Comparison of ENCODE assay signal across 24 cellular contexts in genomic region chr18:25334588-25334987, GRCh38. TPM values are rescaled to one million over a fixed set of nuclear protein-coding genes. Genes with fewer than 3 reads are reported as not detected.
DNase-seq lines count a peak whose midpoint lies in the region; ATAC-seq and TF ChIP-seq lines count a peak whose summit lies in the region.
"Had no signal": no experiment of that assay in that cellular context is flagged by ENCODE, and none has a peak within 500 bp of the region (broad histone marks: within the 10 kb centered on the region; RNA-seq: fewer than 3 reads in every experiment).

No MANE protein-coding gene starts in this region.

- TF ChIP-seq RAD21 in SK-N-SH (IDR thresholded peaks at IDR 0.05; ENCODE audit: low read length): no peak

- no peak for DNase-seq in SK-N-SH
- no peak for DNase-seq in glutamatergic neuron
- no peak for DNase-seq in thoracic aorta (ENCODE audit: low spot score)
- no peak for DNase-seq in WTC11 (ENCODE audit: low spot score)
- no peak for DNase-seq in HCEC 1CT
- DNase-seq: activated naive CD4-positive, alpha-beta T cell; activated T-cell treated with anti-CD3 and anti-CD28 coated beads, Interleukin-2, amount 50 U/mL, for 4 hours; amniotic stem cell; caudate nucleus; DMS79; gastrocnemius medialis; GM23248; NCI-H1436; NCI-H526; RPMI8226; T-helper 9 cell; trophoblast cell had no signal

- H3K9me3 Mint-ChIP-seq in brain (peaks cover 0 to 3% (median 0%) of the 10 kb centered on the region in 5 experiments), glutamatergic neuron (ENCODE audit: unreplicated experiment) (peaks cover 2% of the 10 kb centered on the region), WTC11 (no peaks in the 10 kb centered on the region)
- H3K9me3 Mint-ChIP-seq in stimulated activated memory B cell treated with anti-CD40 and anti-IgM and Interleukin-4, amounts not matched to agents 10 μg/mL and 1 μg/mL and 100 μg/mL, for 72 hours: no peaks in the 10 kb centered on the region

- no peaks in the 10 kb centered on the region for H3K27me3 ChIP-seq in SK-N-SH (ENCODE audit: insufficient read depth)
- H3K27me3 ChIP-seq in thoracic aorta (replicated peaks; ENCODE audit: insufficient read depth): no peaks in the 10 kb centered on the region
- H3K27me3 ChIP-seq: gastrocnemius medialis had no signal

- no peak overlapping the region for H3K27ac Mint-ChIP-seq in brain
- H3K27ac Mint-ChIP-seq in glutamatergic neuron (ENCODE audit: unreplicated experiment): no peak overlapping the region
- H3K27ac Mint-ChIP-seq in WTC11: no peak overlapping the region
- no peak overlapping the region for H3K27ac Mint-ChIP-seq in stimulated activated memory B cell treated with anti-CD40 and anti-IgM and Interleukin-4, amounts not matched to agents 10 μg/mL and 1 μg/mL and 100 μg/mL, for 72 hours

- no peak for ATAC-seq in SK-N-SH treated with all-trans-retinoic acid at 6 μM for 48 hours
- no peak for ATAC-seq in thoracic aorta (ENCODE audit: insufficient number of reproducible peaks, low FRiP score, low read depth)
- ATAC-seq in WTC11: no peak
- ATAC-seq in stimulated activated memory B cell treated with anti-CD40 and anti-IgM and Interleukin-4, amounts not matched to agents 10 μg/mL and 1 μg/mL and 100 μg/mL, for 72 hours: no peak
- ATAC-seq: activated CD4-positive, CD25-positive, alpha-beta regulatory T cell treated with anti-CD3 and anti-CD28 coated beads, Interleukin-2, amount 50 U/mL, for 24 hours; activated T-cell treated with anti-CD3 and anti-CD28 coated beads, Interleukin-2, amount 50 U/mL, for 4 hours; gastrocnemius medialis; right cardiac atrium had no signal

- H3F3A ChIP-seq in SK-N-SH (replicated peaks; ENCODE audit: insufficient read depth): no peaks in the 10 kb centered on the region

- no peaks in the 10 kb centered on the region for H3K9me3 ChIP-seq in SK-N-SH
- no peaks in the 10 kb centered on the region for H3K9me3 ChIP-seq in thoracic aorta
- H3K9me3 ChIP-seq: gastrocnemius medialis had no signal

- H3K36me3 Mint-ChIP-seq in brain (peaks cover 29% of the 10 kb centered on the region), glutamatergic neuron (ENCODE audit: unreplicated experiment) (no peaks in the 10 kb centered on the region), WTC11 (no peaks in the 10 kb centered on the region)
- H3K36me3 Mint-ChIP-seq in stimulated activated memory B cell treated with anti-CD40 and anti-IgM and Interleukin-4, amounts not matched to agents 10 μg/mL and 1 μg/mL and 100 μg/mL, for 72 hours: no peaks in the 10 kb centered on the region

- CTCF ChIA-PET in SK-N-SH (lab: Yijun Ruan, JAX): no interaction called here
- CTCF ChIA-PET in WTC11 (lab: Charles Lee): no interaction called here

- H3K9me2 ChIP-seq in SK-N-SH: no peaks in the 10 kb centered on the region

- no peak overlapping the region for H3K4me2 ChIP-seq in SK-N-SH

- no peak overlapping the region for H3K27ac ChIP-seq in SK-N-SH (ENCODE audit: low read depth in 2 of 2, low read length in 1 of 2)
- no peak overlapping the region for H3K27ac ChIP-seq in thoracic aorta
- H3K27ac ChIP-seq: gastrocnemius medialis, GM23248 had no signal

- POLR2A ChIA-PET in SK-N-SH (lab: Yijun Ruan, JAX): interaction anchor here (0.6 kb wide), 1 partner anchor 127 kb away, joined by 4 read pairs; no protein-coding TSS in a partner anchor
- POLR2A ChIA-PET in WTC11 (lab: Charles Lee): no interaction called here

- 0 out of 2 replicates have a peak, but pooled peaks cover 6% of the 10 kb centered on the region for H3K79me2 ChIP-seq in SK-N-SH (ENCODE audit: insufficient read depth)

- WGBS in SK-N-SH (ENCODE audit: low lambda C conversion rate): 74% methylated on average over 2 of the region's 2 CpGs

- no peak overlapping the region for H3K9ac ChIP-seq in SK-N-SH
- H3K9ac ChIP-seq: GM23248 had no signal

- no peak overlapping the region for H3K4me3 ChIP-seq in SK-N-SH (ENCODE audit: low read depth in 2 of 2, low read length in 1 of 2)
- H3K4me3 ChIP-seq in thoracic aorta: no peak overlapping the region
- H3K4me3 ChIP-seq: gastrocnemius medialis, GM23248, lung had no signal

- H3K4me1 ChIP-seq in SK-N-SH (ENCODE audit: control insufficient read depth in 1 of 2, insufficient read depth in 2 of 2, low read depth in 1 of 2, low read length in 1 of 2) (no peaks in the 10 kb centered on the region), thoracic aorta (ENCODE audit: control insufficient read depth in 1 of 2, low read depth in 2 of 2) (no peaks in the 10 kb centered on the region)

- TF ChIP-seq EP300 in SK-N-SH (IDR thresholded peaks at IDR 0.05; ENCODE audit: borderline replicate concordance in 1 of 2, low read depth in 1 of 2, low read length in 1 of 2): no peak

- H3K27me3 Mint-ChIP-seq in brain (peaks cover under 1% of the 10 kb centered on the region), glutamatergic neuron (ENCODE audit: unreplicated experiment) (no peaks in the 10 kb centered on the region), WTC11 (ENCODE audit: low read depth) (no peaks in the 10 kb centered on the region)
- H3K27me3 Mint-ChIP-seq in stimulated activated memory B cell treated with anti-CD40 and anti-IgM and Interleukin-4, amounts not matched to agents 10 μg/mL and 1 μg/mL and 100 μg/mL, for 72 hours: peaks cover 16% of the 10 kb centered on the region

- H3K4me3 Mint-ChIP-seq in brain (no peak overlapping the region), glutamatergic neuron (ENCODE audit: unreplicated experiment) (no peak overlapping the region), WTC11 (no peak overlapping the region)
- H3K4me3 Mint-ChIP-seq in stimulated activated memory B cell treated with anti-CD40 and anti-IgM and Interleukin-4, amounts not matched to agents 10 μg/mL and 1 μg/mL and 100 μg/mL, for 72 hours: no peak overlapping the region
- H3K4me3 Mint-ChIP-seq: activated T-cell treated with anti-CD3 and anti-CD28 coated beads, Interleukin-2, amount 50 U/mL, for 4 hours had no signal

- TF ChIP-seq CTCF in SK-N-SH (IDR thresholded peaks at IDR 0.05) (peak; percentile 29), brain (conservative IDR thresholded peaks at IDR 0.05) (peak; percentile 12 to 33), glutamatergic neuron (IDR thresholded peaks at IDR 0.05; ENCODE audit: partially characterized antibody, unreplicated experiment) (peak; percentile 28), thoracic aorta (IDR thresholded peaks at IDR 0.05) (peak; percentile 21), WTC11 (IDR thresholded peaks at IDR 0.05) (no peak)

- no peak overlapping the region for H2AFZ ChIP-seq in SK-N-SH (ENCODE audit: low read depth)
- H2AFZ ChIP-seq: GM23248 had no signal

- no peaks in the 10 kb centered on the region for H4K20me1 ChIP-seq in SK-N-SH (ENCODE audit: insufficient read depth)

- H3K36me3 ChIP-seq in SK-N-SH (replicated peaks in 1 of 2; ENCODE audit: control insufficient read depth in 1 of 2, insufficient read depth in 2 of 2, low read length in 1 of 2) (no peaks in the 10 kb centered on the region), thoracic aorta (no peaks in the 10 kb centered on the region)
- H3K36me3 ChIP-seq: gastrocnemius medialis had no signal

- H3K4me1 Mint-ChIP-seq in brain: peaks cover 46% of the 10 kb centered on the region
- H3K4me1 Mint-ChIP-seq in glutamatergic neuron (ENCODE audit: low read depth, unreplicated experiment): peaks cover 6% of the 10 kb centered on the region
- H3K4me1 Mint-ChIP-seq in WTC11: peaks cover 14% of the 10 kb centered on the region
- no peaks in the 10 kb centered on the region for H3K4me1 Mint-ChIP-seq in stimulated activated memory B cell treated with anti-CD40 and anti-IgM and Interleukin-4, amounts not matched to agents 10 μg/mL and 1 μg/mL and 100 μg/mL, for 72 hours

TF ChIP-seq in SK-N-SH, 30 proteins besides CTCF, POLR2A, EP300 and RAD21 (continues in another document):
- TF ChIP-seq RFX5 (IDR thresholded peaks at IDR 0.05; ENCODE audit: low read length): no peak
- TF ChIP-seq EZH2phosphoT487 (IDR thresholded peaks at IDR 0.05; ENCODE audit: borderline replicate concordance, low read depth): no peak
- no peak for TF ChIP-seq CHD2 (IDR thresholded peaks at IDR 0.05; ENCODE audit: low read length, partially characterized antibody)

TF ChIP-seq in SK-N-SH treated with all-trans-retinoic acid at 6 μM for 48 hours, 23 proteins besides CTCF, POLR2A, EP300 and RAD21 (continues in another document):
- no peak for TF ChIP-seq OSR1 (CRISPR knock-in tag; IDR thresholded peaks at IDR 0.05)
- TF ChIP-seq POU6F1 (CRISPR knock-in tag; IDR thresholded peaks at IDR 0.05; ENCODE audit: borderline replicate concordance, low read depth): no peak

TF ChIP-seq in WTC11, 78 proteins besides CTCF, POLR2A, EP300 and RAD21 (continues in another document):
- TF ChIP-seq GRHL2 (CRISPR knock-in tag; IDR thresholded peaks at IDR 0.05; ENCODE audit: insufficient replicate concordance, severe bottlenecking): no peak
- no peak for TF ChIP-seq ZNF219 (CRISPR knock-in tag; IDR thresholded peaks at IDR 0.05; ENCODE audit: borderline replicate concordance)

RNA-seq across cellular contexts. Expression of gene ZNF521, which starts 17.4 kb away (rescaled TPM):
- polyA plus RNA-seq in SK-N-SH (2012; rRNA removed) (14.1 and 17.8 TPM in 2 replicates), brain (ENCODE audit: insufficient read depth, low read depth, low replicate concordance) (2.1 TPM)
- polyA plus RNA-seq in SK-N-SH (2012; cell fraction: cytosol; rRNA removed): 13.7 and 15.0 TPM in 2 replicates
- 18.3 and 37.6 TPM in 2 replicates for polyA plus RNA-seq in SK-N-SH (2012; cell fraction: nucleus; rRNA removed)
- total RNA-seq in glutamatergic neuron (ENCODE audit: unreplicated experiment) (58.7 TPM), thoracic aorta (10 to 100 TPM in 1 of 2 donors, 1 to 10 TPM in 1; 8.0 to 17.2 TPM), WTC11 (2021) (13.8 to 16.9 TPM (median 15.3 TPM) in 3 replicates)
- total RNA-seq: A172 had no signal

Comparison
In these comparisons a context has a peak if more than half of its experiments do, and no peak if none do; other contexts are left out.
1. Of the 6 proteins assayed by ChIP-seq in both WTC11 and SK-N-SH: peak only in WTC11: none; only in SK-N-SH: CTCF; in both: none; in neither: 5.